20 cellular contexts compared by ENCODE assay signal in genomic region chr3:58366699-58367098, GRCh38. TPM values are rescaled to one million over a fixed set of nuclear protein-coding genes. Genes with fewer than 3 reads are reported as not detected.
DNase-seq lines count a peak whose midpoint lies in the region; ATAC-seq, FAIRE-seq and TF ChIP-seq lines count a peak whose summit lies in the region.
"Had no signal": no experiment of that assay in that cellular context is flagged by ENCODE, and none has a peak within 500 bp of the region (broad histone marks: within the 10 kb centered on the region; RNA-seq: fewer than 3 reads in every experiment).

No MANE protein-coding gene starts in this region.

- TF ChIP-seq CTCF in activated B cell treated with CpG ODN at 0.5 μM for 24 hours (IDR thresholded peaks at IDR 0.05) (no peak), keratinocyte (optimal IDR thresholded peaks at IDR 0.05 in 1 of 3, IDR thresholded peaks at IDR 0.05 in 1 of 3, conservative IDR thresholded peaks at IDR 0.05 in 1 of 3; ENCODE audit: extremely low read depth in 1 of 3, insufficient read depth in 2 of 3, low read length in 3 of 3) (no peak), foreskin keratinocyte (conservative IDR thresholded peaks at IDR 0.05) (no peak), foreskin fibroblast (IDR thresholded peaks at IDR 0.05; ENCODE audit: low read depth, low read length) (no peak)

- no peak overlapping the region for H3K4me3 Mint-ChIP-seq in activated B cell treated with CpG ODN at 0.5 μM for 24 hours
- H3K4me3 Mint-ChIP-seq: H9 had no signal

- CTCF ChIA-PET in activated B cell treated with CpG ODN at 0.5 μM for 24 hours (lab: Charles Lee), result no interaction called here

- peak; percentile 16 for DNase-seq in EH (ENCODE audit: low read depth)
- no peak for DNase-seq in Karpas-422
- DNase-seq in activated B cell treated with CpG ODN at 0.5 μM for 24 hours, result no peak
- DNase-seq in keratinocyte (ENCODE audit: low read depth, low spot score), result no peak
- no peak for DNase-seq in foreskin keratinocyte
- DNase-seq in foreskin fibroblast, result no peak
- DNase-seq in activated CD4-positive, alpha-beta T cell treated with anti-CD3 and anti-CD28 coated beads for 4 hours, result no peak
- DNase-seq: BE2C; DMS 273 treated with DMSO at 0.1 percent for 48 hours; H9; NCI-H187 treated with DMSO at 0.1 percent for 48 hours; NCI-H446; pancreas; stimulated activated CD4-positive, alpha-beta T cell treated with anti-CD3 and anti-CD28 coated beads, Interleukin-4, amount 100 ng/mL, for 1 hour; T-helper 1 cell; tibial artery had no signal

- FAIRE-seq in keratinocyte (lab: Jason Lieb, UNC), result peak; percentile 66
- FAIRE-seq: colon, pancreas had no signal

- H3K27ac Mint-ChIP-seq in activated B cell treated with CpG ODN at 0.5 μM for 24 hours, result peak overlapping the region; percentile 59
- H3K27ac Mint-ChIP-seq: H9 had no signal

- no peaks in the 10 kb centered on the region for H3K9me3 Mint-ChIP-seq in activated B cell treated with CpG ODN at 0.5 μM for 24 hours
- H3K9me3 Mint-ChIP-seq: H9 had no signal

- peaks cover 40% of the 10 kb centered on the region for H3K36me3 Mint-ChIP-seq in activated B cell treated with CpG ODN at 0.5 μM for 24 hours (ENCODE audit: low read depth)

- dilution Hi-C loops in keratinocyte (cut with MboI; ENCODE audit: extremely low pct_ligation_motif_present, low sequenced_read_pairs), result no loop called here

- H3K9me2 ChIP-seq in Karpas-422 (replicated peaks; ENCODE audit: insufficient read depth, low read length), result no peaks in the 10 kb centered on the region

- no peaks in the 10 kb centered on the region for H3K9me1 ChIP-seq in keratinocyte (ENCODE audit: control insufficient read depth, extremely low read depth, insufficient read depth, low read length)

- ATAC-seq in activated B cell treated with CpG ODN at 0.5 μM for 24 hours (ENCODE audit: low read depth) (no peak), GM19023 (IDR thresholded peaks at IDR 0.05; ENCODE audit: unreplicated experiment) (no peak), foreskin keratinocyte (no peak)
- ATAC-seq: gastroesophageal sphincter, pancreas had no signal

- peaks cover 56% of the 10 kb centered on the region for H3K4me1 ChIP-seq in Karpas-422 (ENCODE audit: low read length)
- H3K4me1 ChIP-seq in keratinocyte (ENCODE audit: control insufficient read depth, extremely low read depth, insufficient read depth, low read length), result no peaks in the 10 kb centered on the region
- no peaks in the 10 kb centered on the region for H3K4me1 ChIP-seq in foreskin keratinocyte
- H3K4me1 ChIP-seq: ascending aorta, BE2C, gastroesophageal sphincter, tibial artery had no signal

- no peak overlapping the region for H3K4me3 ChIP-seq in Karpas-422 (ENCODE audit: low read length)
- no peak overlapping the region for H3K4me3 ChIP-seq in keratinocyte (ENCODE audit: control insufficient read depth in 2 of 3, extremely low read depth in 1 of 3, insufficient read depth in 2 of 3, low read depth in 1 of 3, low read length in 3 of 3)
- no peak overlapping the region for H3K4me3 ChIP-seq in foreskin fibroblast (ENCODE audit: low read depth in 1 of 2, low read length in 2 of 2)
- H3K4me3 ChIP-seq: ascending aorta, gastroesophageal sphincter, pancreas, tibial artery had no signal

- no peak overlapping the region for H3K4me2 ChIP-seq in Karpas-422 (ENCODE audit: low read depth, low read length, poor library complexity, severe bottlenecking)
- no peak overlapping the region for H3K4me2 ChIP-seq in keratinocyte (ENCODE audit: control insufficient read depth, extremely low read depth, insufficient read depth, low read depth, low read length)

- H3K27ac ChIP-seq in Karpas-422 (ENCODE audit: low read length) (peak overlapping the region; percentile 27), keratinocyte (ENCODE audit: control insufficient read depth, insufficient read depth, low read length) (no peak overlapping the region), foreskin keratinocyte (no peak overlapping the region)
- H3K27ac ChIP-seq: ascending aorta, gastroesophageal sphincter, pancreas, tibial artery had no signal

- H3K36me3 ChIP-seq in Karpas-422 (ENCODE audit: insufficient read depth, low read length) (peaks cover 51% of the 10 kb centered on the region), keratinocyte (ENCODE audit: control insufficient read depth in 2 of 2, extremely low read depth in 1 of 2, insufficient read depth in 2 of 2, low read length in 2 of 2) (no peaks in the 10 kb centered on the region)
- H3K36me3 ChIP-seq: ascending aorta, BE2C, pancreas had no signal

- intact Hi-C loops in activated B cell treated with CpG ODN at 0.5 μM for 24 hours (cut with micrococcal nuclease), result loop anchor here (5.0 kb wide), 1 partner anchor 34 kb away; the partner anchor contains the start of gene PXK

- H3K27me3 ChIP-seq in Karpas-422 (ENCODE audit: low read length), result no peaks in the 10 kb centered on the region
- H3K27me3 ChIP-seq in keratinocyte (ENCODE audit: control insufficient read depth, extremely low read depth, insufficient read depth, low read length), result no peaks in the 10 kb centered on the region
- H3K27me3 ChIP-seq in foreskin keratinocyte, result no peaks in the 10 kb centered on the region
- H3K27me3 ChIP-seq: ascending aorta, BE2C, gastroesophageal sphincter, pancreas, tibial artery had no signal

- no peaks in the 10 kb centered on the region for H3K9me3 ChIP-seq in Karpas-422 (ENCODE audit: low read length)
- H3K9me3 ChIP-seq in keratinocyte (ENCODE audit: control insufficient read depth, low read depth, low read length), result no peaks in the 10 kb centered on the region
- H3K9me3 ChIP-seq: ascending aorta, BE2C, gastroesophageal sphincter, pancreas, tibial artery had no signal

- H4K20me1 ChIP-seq in Karpas-422 (ENCODE audit: insufficient read depth, low read depth, low read length), result peaks cover 44% of the 10 kb centered on the region
- H4K20me1 ChIP-seq in keratinocyte (ENCODE audit: control insufficient read depth, extremely low read depth, insufficient read depth, low read length), result no peaks in the 10 kb centered on the region

- H3K9ac ChIP-seq in Karpas-422 (ENCODE audit: low read length), result no peak overlapping the region
- no peak overlapping the region for H3K9ac ChIP-seq in keratinocyte (ENCODE audit: control insufficient read depth, extremely low read depth, insufficient read depth, low read length)

- no peak overlapping the region for H2AFZ ChIP-seq in Karpas-422 (ENCODE audit: low read length)
- no peak overlapping the region for H2AFZ ChIP-seq in keratinocyte (ENCODE audit: control insufficient read depth, low read length)

- POLR2A ChIA-PET in activated B cell treated with CpG ODN at 0.5 μM for 24 hours (lab: Charles Lee), result interaction anchor here (1.7 kb wide), 1 partner anchor 17 kb away, joined by 8 read pairs; no protein-coding TSS in a partner anchor

- H3K27me3 Mint-ChIP-seq in activated B cell treated with CpG ODN at 0.5 μM for 24 hours, result no peaks in the 10 kb centered on the region

- H3K4me1 Mint-ChIP-seq in activated B cell treated with CpG ODN at 0.5 μM for 24 hours, result peaks cover 59% of the 10 kb centered on the region

- H3K79me2 ChIP-seq in Karpas-422 (ENCODE audit: low read length), result peaks cover 100% of the 10 kb centered on the region
- H3K79me2 ChIP-seq in keratinocyte (ENCODE audit: control insufficient read depth, insufficient read depth, low read length), result no peaks in the 10 kb centered on the region

RNA-seq across cellular contexts. Expression of gene PXK, which starts 34.0 kb away (rescaled TPM):
- total RNA-seq in Karpas-422 (2014; rRNA removed; shearing (Covaris generic); ENCODE audit: low replicate concordance), result 222 and 353 TPM in 2 replicates
- total RNA-seq in activated B cell treated with CpG ODN at 0.5 μM for 24 hours (70.3 and 81.3 TPM in 2 replicates), foreskin keratinocyte (14.5 and 18.8 TPM in 2 replicates)
- polyA plus RNA-seq in keratinocyte (9.2 to 12.9 TPM (median 12.2 TPM) in 3 replicates), foreskin keratinocyte (7.9 and 8.0 TPM in 2 replicates)
- polyA plus RNA-seq in keratinocyte (2011; ENCODE audit: low read depth), result 11.9 TPM
- polyA plus RNA-seq in keratinocyte (2011; cell fraction: cytosol; rRNA removed), result 10.4 and 15.0 TPM in 2 replicates
- 14.8 and 15.1 TPM in 2 replicates for polyA plus RNA-seq in keratinocyte (2011; cell fraction: nucleus; rRNA removed)
- 9.1 and 13.2 TPM in 2 replicates for polyA plus RNA-seq in keratinocyte (2012; ENCODE audit: low replicate concordance)
- polyA minus RNA-seq in keratinocyte, result 4.5 to 12.9 TPM (median 8.1 TPM) in 3 replicates
- 10.4 TPM for polyA minus RNA-seq in keratinocyte (2011; cell fraction: cytosol; rRNA and poly(A)+ RNA removed)
- polyA minus RNA-seq in keratinocyte (2011; cell fraction: nucleus; rRNA and poly(A)+ RNA removed), result 6.8 and 14.3 TPM in 2 replicates
